Comparison of ENCODE assay signal across 1 cellular context in the genomic region with DNA sequence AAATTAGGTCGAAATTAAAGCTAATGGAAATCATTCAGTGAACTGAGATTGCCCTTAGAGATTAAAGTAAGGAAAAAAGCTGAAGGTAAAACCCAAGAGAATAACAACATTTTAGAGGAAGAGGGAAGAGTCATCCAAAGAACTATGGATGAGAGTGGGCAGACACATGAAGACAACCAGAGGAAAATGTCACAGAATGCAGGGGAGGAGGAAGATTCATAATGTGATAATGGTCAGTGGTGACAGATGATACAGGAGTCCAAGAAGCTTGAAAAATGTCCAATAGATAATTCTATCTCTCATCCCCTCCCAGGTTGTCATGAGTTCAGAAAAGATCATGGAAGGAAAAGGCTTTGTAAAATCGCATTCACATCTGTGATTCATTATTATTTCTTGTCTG.
TF ChIP-seq lines count a peak whose summit lies in the region.

No MANE protein-coding gene starts in this region.

TF ChIP-seq in IMR-90, 13 proteins besides CTCF, POLR2A, EP300 and RAD21:
- TF ChIP-seq MAZ (IDR thresholded peaks at IDR 0.05; ENCODE audit: borderline replicate concordance, low read depth, low read length) (no peak), NFE2L2 (IDR thresholded peaks at IDR 0.05; ENCODE audit: low read depth, low read length) (no peak), MAFK (IDR thresholded peaks at IDR 0.05; ENCODE audit: low read depth, low read length) (no peak), RCOR1 (IDR thresholded peaks at IDR 0.05; ENCODE audit: insufficient replicate concordance, low read length) (no peak), FOS (IDR thresholded peaks at IDR 0.05; ENCODE audit: low read depth, low read length) (no peak), MXI1 (IDR thresholded peaks at IDR 0.05; ENCODE audit: borderline replicate concordance, low read depth, low read length) (no peak), SMC3 (IDR thresholded peaks at IDR 0.05; ENCODE audit: low read depth, low read length) (no peak), BHLHE40 (IDR thresholded peaks at IDR 0.05; ENCODE audit: low read depth, low read length) (no peak), RFX5 (IDR thresholded peaks at IDR 0.05; ENCODE audit: low read depth, low read length) (no peak), CHD1 (IDR thresholded peaks at IDR 0.05; ENCODE audit: low read depth, low read length) (no peak), CEBPB (IDR thresholded peaks at IDR 0.05; ENCODE audit: low read depth, low read length) (no peak)
- TF ChIP-seq, protein P1, sequence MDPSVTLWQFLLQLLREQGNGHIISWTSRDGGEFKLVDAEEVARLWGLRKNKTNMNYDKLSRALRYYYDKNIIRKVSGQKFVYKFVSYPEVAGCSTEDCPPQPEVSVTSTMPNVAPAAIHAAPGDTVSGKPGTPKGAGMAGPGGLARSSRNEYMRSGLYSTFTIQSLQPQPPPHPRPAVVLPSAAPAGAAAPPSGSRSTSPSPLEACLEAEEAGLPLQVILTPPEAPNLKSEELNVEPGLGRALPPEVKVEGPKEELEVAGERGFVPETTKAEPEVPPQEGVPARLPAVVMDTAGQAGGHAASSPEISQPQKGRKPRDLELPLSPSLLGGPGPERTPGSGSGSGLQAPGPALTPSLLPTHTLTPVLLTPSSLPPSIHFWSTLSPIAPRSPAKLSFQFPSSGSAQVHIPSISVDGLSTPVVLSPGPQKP (IDR thresholded peaks at IDR 0.05; ENCODE audit: borderline replicate concordance, low read depth, low read length), result no peak
- TF ChIP-seq, protein P2, sequence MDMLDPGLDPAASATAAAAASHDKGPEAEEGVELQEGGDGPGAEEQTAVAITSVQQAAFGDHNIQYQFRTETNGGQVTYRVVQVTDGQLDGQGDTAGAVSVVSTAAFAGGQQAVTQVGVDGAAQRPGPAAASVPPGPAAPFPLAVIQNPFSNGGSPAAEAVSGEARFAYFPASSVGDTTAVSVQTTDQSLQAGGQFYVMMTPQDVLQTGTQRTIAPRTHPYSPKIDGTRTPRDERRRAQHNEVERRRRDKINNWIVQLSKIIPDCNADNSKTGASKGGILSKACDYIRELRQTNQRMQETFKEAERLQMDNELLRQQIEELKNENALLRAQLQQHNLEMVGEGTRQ (IDR thresholded peaks at IDR 0.05; ENCODE audit: low read depth, low read length), result no peak
